8 cellular contexts compared by ENCODE assay signal in genomic region chr10:103968441-103969391, GRCh38. TPM values are rescaled to one million over a fixed set of nuclear protein-coding genes. Genes with fewer than 3 reads are reported as not detected.
DNase-seq lines count a peak whose midpoint lies in the region; ATAC-seq and TF ChIP-seq lines count a peak whose summit lies in the region.

No MANE protein-coding gene starts in this region.

- peaks cover 42% of the 10 kb centered on the region for H4K20me1 ChIP-seq in SK-N-SH (ENCODE audit: insufficient read depth)

- no peak overlapping the region for H2AFZ ChIP-seq in SK-N-SH (ENCODE audit: low read depth)

- no peaks in the 10 kb centered on the region for H3K27me3 Mint-ChIP-seq in activated CD4-positive, alpha-beta memory T cell treated with anti-CD3 and anti-CD28 coated beads, Interleukin-2, amount 10 ng/mL, durations not matched to agents 7 days and 5 days

- peaks cover 46% of the 10 kb centered on the region for H3K4me1 Mint-ChIP-seq in activated CD4-positive, alpha-beta memory T cell treated with anti-CD3 and anti-CD28 coated beads, Interleukin-2, amount 10 ng/mL, durations not matched to agents 7 days and 5 days

- H3K79me2 ChIP-seq in SK-N-SH (ENCODE audit: insufficient read depth) = peaks cover 63% of the 10 kb centered on the region

- H3K9me2 ChIP-seq in SK-N-SH = no peaks in the 10 kb centered on the region

- H3K4me3 Mint-ChIP-seq in activated CD4-positive, alpha-beta memory T cell treated with anti-CD3 and anti-CD28 coated beads, Interleukin-2, amount 10 ng/mL, durations not matched to agents 7 days and 5 days = peak overlapping the region; percentile 100

- H3K9me3 Mint-ChIP-seq in activated CD4-positive, alpha-beta memory T cell treated with anti-CD3 and anti-CD28 coated beads, Interleukin-2, amount 10 ng/mL, durations not matched to agents 7 days and 5 days = no peaks in the 10 kb centered on the region

- H3K9ac ChIP-seq in SK-N-SH (peak overlapping the region; percentile 89; the same call in 1 of the 2 replicates), subcutaneous abdominal adipose tissue (ENCODE audit: low read length in 5 of 5) (peak overlapping the region; percentile 95 to 99 (median 97))

- no peak for DNase-seq in SK-N-SH
- no peak for DNase-seq in activated CD4-positive, alpha-beta memory T cell treated with anti-CD3 and anti-CD28 coated beads, Interleukin-2, amount 10 ng/mL, durations not matched to agents 7 days and 5 days
- DNase-seq in NCI-H1694 (lab: John Stamatoyannopoulos, UW) = no peak
- no peak for DNase-seq in NCI-H510A treated with DMSO at 0.1 percent for 48 hours (lab: John Stamatoyannopoulos, UW)

- TF ChIP-seq EP300 in SK-N-SH (IDR thresholded peaks at IDR 0.05; ENCODE audit: borderline replicate concordance in 1 of 2, low read depth in 1 of 2, low read length in 1 of 2) = no peak

- peaks cover 0 to 6% of the 10 kb centered on the region in 2 experiments for H3K36me3 ChIP-seq in SK-N-SH (replicated peaks in 1 of 2; ENCODE audit: control insufficient read depth in 1 of 2, insufficient read depth in 2 of 2, low read length in 1 of 2)
- H3K36me3 ChIP-seq in subcutaneous abdominal adipose tissue (ENCODE audit: control insufficient read depth in 5 of 5, insufficient read depth in 5 of 5, low read length in 5 of 5) = no peaks in the 10 kb centered on the region

- H3K27me3 ChIP-seq in SK-N-SH (ENCODE audit: insufficient read depth) = no peaks in the 10 kb centered on the region
- H3K27me3 ChIP-seq in subcutaneous abdominal adipose tissue (ENCODE audit: control insufficient read depth in 5 of 5, insufficient read depth in 4 of 5, low read length in 5 of 5) = no peaks in the 10 kb centered on the region

- peak overlapping the region; percentile 47 for H3K27ac Mint-ChIP-seq in activated CD4-positive, alpha-beta memory T cell treated with anti-CD3 and anti-CD28 coated beads, Interleukin-2, amount 10 ng/mL, durations not matched to agents 7 days and 5 days

- ATAC-seq in SK-N-SH treated with all-trans-retinoic acid at 6 μM for 48 hours = no peak
- ATAC-seq in GM19351 (IDR thresholded peaks at IDR 0.05; ENCODE audit: unreplicated experiment) = no peak

- peak overlapping the region; percentile 79 to 95 for H3K4me3 ChIP-seq in SK-N-SH (ENCODE audit: low read depth in 2 of 2, low read length in 1 of 2)
- peak overlapping the region; percentile 86 for H3K4me3 ChIP-seq in iPS-18c (ENCODE audit: insufficient read depth, low read depth, low read length)
- H3K4me3 ChIP-seq in subcutaneous abdominal adipose tissue (ENCODE audit: low read depth in 1 of 5, low read length in 5 of 5) = peak overlapping the region; percentile 79 to 100 (median 95)

- TF ChIP-seq RAD21 in SK-N-SH (IDR thresholded peaks at IDR 0.05; ENCODE audit: low read length) = no peak

- 69% methylated on average over 23 of the region's 23 CpGs for WGBS in SK-N-SH (ENCODE audit: low lambda C conversion rate)

- H3K27ac ChIP-seq in SK-N-SH (ENCODE audit: low read depth in 2 of 2, low read length in 1 of 2) = peak overlapping the region in 1 of 2 experiments; percentile 74; a peak in 1 of 4 replicates
- H3K27ac ChIP-seq in subcutaneous abdominal adipose tissue (ENCODE audit: low read depth, low read length) = peak overlapping the region; percentile 91

- H3F3A ChIP-seq in SK-N-SH (replicated peaks; ENCODE audit: insufficient read depth) = no peaks in the 10 kb centered on the region

- H3K36me3 Mint-ChIP-seq in activated CD4-positive, alpha-beta memory T cell treated with anti-CD3 and anti-CD28 coated beads, Interleukin-2, amount 10 ng/mL, durations not matched to agents 7 days and 5 days (ENCODE audit: low read depth) = peaks cover 20% of the 10 kb centered on the region

- H3K4me2 ChIP-seq in SK-N-SH = peak overlapping the region; percentile 78

- POLR2A ChIA-PET in SK-N-SH (lab: Yijun Ruan, JAX) = no interaction called here
- POLR2A ChIA-PET in activated CD4-positive, alpha-beta memory T cell treated with anti-CD3 and anti-CD28 coated beads, Interleukin-2, amount 10 ng/mL, durations not matched to agents 7 days and 5 days (lab: Charles Lee) = interaction anchor here (0.8 to 4.6 kb wide), 18 partner anchors 11 to 384 kb away, joined by 3 to 38 read pairs (median 6); partner anchors contain the start of genes GSTO1, GSTO2 and SFR1

- H3K9me3 ChIP-seq in SK-N-SH (no peaks in the 10 kb centered on the region), iPS-18c (ENCODE audit: control insufficient read depth, insufficient read depth, low read length) (peaks cover 2% of the 10 kb centered on the region), subcutaneous abdominal adipose tissue (ENCODE audit: control insufficient read depth in 5 of 5, low read length in 5 of 5) (no peaks in the 10 kb centered on the region)

- TF ChIP-seq CTCF in SK-N-SH (IDR thresholded peaks at IDR 0.05) = no peak

- CTCF ChIA-PET in SK-N-SH (lab: Yijun Ruan, JAX) = interaction anchor here (1.0 to 2.2 kb wide), 5 partner anchors 52 to 256 kb away, joined by 3 to 11 read pairs (median 4); partner anchors contain the start of gene SFR1
- CTCF ChIA-PET in activated CD4-positive, alpha-beta memory T cell treated with anti-CD3 and anti-CD28 coated beads, Interleukin-2, amount 10 ng/mL, durations not matched to agents 7 days and 5 days (lab: Charles Lee) = interaction anchor here (1.0 to 1.4 kb wide), 4 partner anchors 47 to 153 kb away, joined by 3 to 7 read pairs (median 4); partner anchors contain the start of gene SFR1

- H3K4me1 ChIP-seq in SK-N-SH (ENCODE audit: control insufficient read depth in 1 of 2, insufficient read depth in 2 of 2, low read depth in 1 of 2, low read length in 1 of 2) (peaks cover 9 to 10% of the 10 kb centered on the region in 2 experiments; a peak in 3 of 4 replicates), subcutaneous abdominal adipose tissue (ENCODE audit: control insufficient read depth in 5 of 5, insufficient read depth in 5 of 5, low read length in 5 of 5) (peaks cover 0 to 44% (median 34%) of the 10 kb centered on the region in 5 donors)

TF ChIP-seq in SK-N-SH, 30 proteins besides CTCF, POLR2A, EP300 and RAD21:
- TF ChIP-seq EZH2phosphoT487 (IDR thresholded peaks at IDR 0.05; ENCODE audit: borderline replicate concordance, low read depth) (no peak), CHD2 (IDR thresholded peaks at IDR 0.05; ENCODE audit: low read length, partially characterized antibody) (no peak), GATA2 (CRISPR knock-in tag; IDR thresholded peaks at IDR 0.05) (no peak), TAF1 (IDR thresholded peaks at IDR 0.05; ENCODE audit: borderline replicate concordance, low read depth, low read length) (no peak)

TF ChIP-seq in SK-N-SH treated with all-trans-retinoic acid at 6 μM for 48 hours, 23 proteins besides CTCF, POLR2A, EP300 and RAD21 (continues in another document):
- TF ChIP-seq TOX (CRISPR knock-in tag; IDR thresholded peaks at IDR 0.05; ENCODE audit: borderline replicate concordance) = no peak
- no peak for TF ChIP-seq CREB5 (CRISPR knock-in tag; IDR thresholded peaks at IDR 0.05; ENCODE audit: low read depth)
- no peak for TF ChIP-seq SNAI2 (CRISPR knock-in tag; IDR thresholded peaks at IDR 0.05)
- no peak for TF ChIP-seq OSR1 (CRISPR knock-in tag; IDR thresholded peaks at IDR 0.05)
- TF ChIP-seq ZNF8 (CRISPR knock-in tag; IDR thresholded peaks at IDR 0.05) = no peak
- no peak for TF ChIP-seq ZNF70 (CRISPR knock-in tag; IDR thresholded peaks at IDR 0.05)
- TF ChIP-seq ARNTL (CRISPR knock-in tag; IDR thresholded peaks at IDR 0.05; ENCODE audit: borderline replicate concordance, low read depth) = no peak
- no peak for TF ChIP-seq TCF4 (CRISPR knock-in tag; IDR thresholded peaks at IDR 0.05; ENCODE audit: borderline replicate concordance)
- no peak for TF ChIP-seq GLIS3 (CRISPR knock-in tag; IDR thresholded peaks at IDR 0.05)
- no peak for TF ChIP-seq ZFP30 (CRISPR knock-in tag; IDR thresholded peaks at IDR 0.05)
- TF ChIP-seq BACH2 (CRISPR knock-in tag; IDR thresholded peaks at IDR 0.05; ENCODE audit: borderline replicate concordance) = no peak
- TF ChIP-seq POU6F1 (CRISPR knock-in tag; IDR thresholded peaks at IDR 0.05; ENCODE audit: borderline replicate concordance, low read depth) = no peak
- TF ChIP-seq ZNF565 (CRISPR knock-in tag; conservative IDR thresholded peaks at IDR 0.05; ENCODE audit: low read depth) = no peak
- no peak for TF ChIP-seq ISL1 (CRISPR knock-in tag; IDR thresholded peaks at IDR 0.05)
- TF ChIP-seq ZFP3 (CRISPR knock-in tag; IDR thresholded peaks at IDR 0.05) = no peak

RNA-seq across cellular contexts. Expression of gene SLK, which starts 1.8 kb away (rescaled TPM):
- 3.4 and 4.0 TPM in 2 replicates for polyA plus RNA-seq in SK-N-SH (2012; rRNA removed)
- 5.2 and 7.9 TPM in 2 replicates for polyA plus RNA-seq in SK-N-SH (2012; cell fraction: cytosol; rRNA removed)
- 2.0 and 4.9 TPM in 2 replicates for polyA plus RNA-seq in SK-N-SH (2012; cell fraction: nucleus; rRNA removed)
- 10 to 100 TPM; 32.7 to 36.3 TPM for total RNA-seq in activated CD4-positive, alpha-beta memory T cell treated with anti-CD3 and anti-CD28 coated beads, Interleukin-2, amount 10 ng/mL, durations not matched to agents 7 days and 5 days

RNA-seq across cellular contexts. Expression of gene STN1, which starts 50.7 kb away (rescaled TPM):
- polyA plus RNA-seq in SK-N-SH (2012; rRNA removed) = 22.1 and 24.7 TPM in 2 replicates
- 28.2 and 28.6 TPM in 2 replicates for polyA plus RNA-seq in SK-N-SH (2012; cell fraction: cytosol; rRNA removed)
- polyA plus RNA-seq in SK-N-SH (2012; cell fraction: nucleus; rRNA removed) = 11.1 and 13.0 TPM in 2 replicates
- 10 to 100 TPM; 55.1 to 56.8 TPM for total RNA-seq in activated CD4-positive, alpha-beta memory T cell treated with anti-CD3 and anti-CD28 coated beads, Interleukin-2, amount 10 ng/mL, durations not matched to agents 7 days and 5 days
